8 cellular contexts compared by ENCODE assay signal in the genomic region with DNA sequence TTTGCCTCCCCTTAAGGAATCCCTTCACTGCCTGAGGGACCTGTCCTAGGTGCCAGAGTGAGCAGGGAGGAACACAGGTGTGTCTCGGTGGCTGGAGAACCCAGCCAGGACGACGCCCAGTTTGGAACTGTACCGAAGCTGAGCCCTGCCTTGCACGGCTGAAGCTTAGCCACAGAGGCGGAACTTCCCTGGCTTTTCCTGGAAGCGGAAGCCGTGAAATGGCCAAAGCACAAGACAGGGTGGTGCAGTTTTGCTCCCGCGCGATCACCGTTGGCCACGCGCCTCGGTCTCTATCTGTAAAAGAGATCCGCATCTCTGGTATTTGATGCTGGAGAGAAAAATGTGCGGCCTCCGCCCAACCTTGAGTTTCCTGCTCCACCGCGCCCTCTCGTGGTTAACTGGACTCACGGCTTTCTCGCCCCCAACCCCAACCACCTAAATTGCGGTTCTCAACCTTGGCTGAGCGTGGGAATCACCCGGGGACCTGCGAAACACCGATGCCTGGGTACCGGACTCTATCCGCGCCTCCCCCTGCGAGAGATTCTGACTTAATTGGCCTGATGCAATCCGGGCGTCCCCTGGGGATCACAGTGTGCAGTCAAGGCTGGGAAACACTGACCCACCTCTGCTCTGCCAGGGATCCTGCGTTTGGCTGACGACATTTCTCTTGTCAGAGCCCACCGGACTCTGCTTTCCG.
DNase-seq lines count a peak whose midpoint lies in the region; ATAC-seq, FAIRE-seq and TF ChIP-seq lines count a peak whose summit lies in the region.

No MANE protein-coding gene starts in this region.

- ATAC-seq in HG02759 (IDR thresholded peaks at IDR 0.05; ENCODE audit: unreplicated experiment), result peak; percentile 80
- ATAC-seq in GM19397 (IDR thresholded peaks at IDR 0.05; ENCODE audit: unreplicated experiment), result no peak

- no peaks in the 10 kb centered on the region for H3K27me3 ChIP-seq in keratinocyte (ENCODE audit: control insufficient read depth, extremely low read depth, insufficient read depth, low read length)

- H3K27ac ChIP-seq in keratinocyte (ENCODE audit: control insufficient read depth, insufficient read depth, low read length), result no peak overlapping the region

- H2AFZ ChIP-seq in keratinocyte (ENCODE audit: control insufficient read depth, low read length), result peak overlapping the region; percentile 79

- dilution Hi-C loops in keratinocyte (cut with MboI; ENCODE audit: extremely low pct_ligation_motif_present, low sequenced_read_pairs), result no loop called here

- H3K9ac ChIP-seq in keratinocyte (ENCODE audit: control insufficient read depth, extremely low read depth, insufficient read depth, low read length), result no peak overlapping the region

- peak; percentile 52 for FAIRE-seq in keratinocyte (lab: Jason Lieb, UNC)

- no peaks in the 10 kb centered on the region for H3K36me3 ChIP-seq in keratinocyte (ENCODE audit: control insufficient read depth in 2 of 2, extremely low read depth in 1 of 2, insufficient read depth in 2 of 2, low read length in 2 of 2)

- H3K79me2 ChIP-seq in keratinocyte (ENCODE audit: control insufficient read depth, insufficient read depth, low read length), result no peaks in the 10 kb centered on the region

- H4K20me1 ChIP-seq in keratinocyte (ENCODE audit: control insufficient read depth, extremely low read depth, insufficient read depth, low read length), result no peaks in the 10 kb centered on the region

- H3K4me3 ChIP-seq in keratinocyte (ENCODE audit: control insufficient read depth in 2 of 3, extremely low read depth in 1 of 3, insufficient read depth in 2 of 3, low read depth in 1 of 3, low read length in 3 of 3), result peak overlapping the region; percentile 12 to 40 (median 18)

- DNase-seq in ELF-1 (ENCODE audit: low read depth, low spot score) (peak; percentile 92), NCI-H2171 treated with DMSO at 0.1 percent for 48 hours (lab: John Stamatoyannopoulos, UW) (peak; percentile 80), keratinocyte (ENCODE audit: low read depth, low spot score) (peak; percentile 15)
- peak; percentile 68 for DNase-seq in activated CD4-positive, CD25-positive, alpha-beta regulatory T cell treated with anti-CD3 and anti-CD28 coated beads, Interleukin-2, amount 50 U/mL, for 16 hours (ENCODE audit: low read depth, low spot score)
- DNase-seq in central memory CD4-positive, alpha-beta T cell, result peak; percentile 77
- peak; percentile 86 for DNase-seq in stimulated activated CD4-positive, alpha-beta T cell treated with anti-CD3 and anti-CD28 coated beads, Interleukin-12 subunit alpha, Interleukin-12 subunit beta, amount 100 ng/mL, for 4 hours

- TF ChIP-seq CTCF in keratinocyte (optimal IDR thresholded peaks at IDR 0.05 in 1 of 3, IDR thresholded peaks at IDR 0.05 in 1 of 3, conservative IDR thresholded peaks at IDR 0.05 in 1 of 3; ENCODE audit: extremely low read depth in 1 of 3, insufficient read depth in 2 of 3, low read length in 3 of 3), result peak; percentile 85 to 91 (median 89)

- peak overlapping the region; percentile 60 for H3K4me2 ChIP-seq in keratinocyte (ENCODE audit: control insufficient read depth, extremely low read depth, insufficient read depth, low read depth, low read length)

- H3K9me1 ChIP-seq in keratinocyte (ENCODE audit: control insufficient read depth, extremely low read depth, insufficient read depth, low read length), result no peaks in the 10 kb centered on the region

- peaks cover 17% of the 10 kb centered on the region for H3K4me1 ChIP-seq in keratinocyte (ENCODE audit: control insufficient read depth, extremely low read depth, insufficient read depth, low read length)

- H3K9me3 ChIP-seq in keratinocyte (ENCODE audit: control insufficient read depth, low read depth, low read length), result no peaks in the 10 kb centered on the region

Comparison
In these comparisons a context has a peak if more than half of its experiments do, and no peak if none do; other contexts are left out.
1. DNase-seq: peak in every context shown above with its lines; median percentile 92 in ELF-1; 86 in stimulated activated CD4-positive, alpha-beta T cell treated with anti-CD3 and anti-CD28 coated beads, Interleukin-12 subunit alpha, Interleukin-12 subunit beta, amount 100 ng/mL, for 4 hours; 80 in NCI-H2171 treated with DMSO at 0.1 percent for 48 hours; 77 in central memory CD4-positive, alpha-beta T cell; 68 in activated CD4-positive, CD25-positive, alpha-beta regulatory T cell treated with anti-CD3 and anti-CD28 coated beads, Interleukin-2, amount 50 U/mL, for 16 hours; 15 in keratinocyte.